In the genomic region with DNA sequence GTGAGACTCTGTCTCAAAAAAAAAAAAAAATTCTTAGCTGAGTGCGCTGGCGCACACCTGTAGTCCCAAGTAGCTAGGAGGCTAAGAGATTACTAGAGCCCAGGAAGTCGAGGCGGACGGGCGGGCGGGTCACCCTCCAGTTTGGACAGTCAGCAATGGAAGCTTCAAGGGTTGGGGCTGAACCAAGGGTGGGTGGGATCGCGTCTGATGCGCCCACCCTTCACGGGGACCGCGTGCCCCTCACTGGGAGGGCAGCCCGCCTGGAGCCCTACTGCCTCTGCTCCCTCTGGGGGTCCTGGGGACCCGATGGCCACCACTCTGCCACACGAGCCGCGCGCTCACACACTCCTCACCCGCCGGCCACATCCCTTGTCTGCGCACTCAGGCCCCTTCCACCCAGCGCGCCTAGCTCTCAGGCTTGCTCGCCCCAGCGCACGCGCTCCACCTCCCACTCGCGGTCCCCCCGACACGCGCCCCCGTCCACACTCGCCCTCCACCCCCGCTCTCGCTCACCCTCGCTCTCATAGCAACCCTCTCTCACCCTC, we compare ENCODE assay signal across 8 cellular contexts. TPM values are rescaled to one million over a fixed set of nuclear protein-coding genes. Genes with fewer than 3 reads are reported as not detected.
DNase-seq lines count a peak whose midpoint lies in the region; ATAC-seq and TF ChIP-seq lines count a peak whose summit lies in the region.

No MANE protein-coding gene starts in this region.

- ATAC-seq in body of pancreas: peak; percentile 4
- ATAC-seq in memory B cell (ENCODE audit: low read depth): no peak
- ATAC-seq in upper lobe of right lung: peak; percentile 43

- H3K4me1 ChIP-seq in body of pancreas (peaks cover 41% of the 10 kb centered on the region), upper lobe of right lung (peaks cover 12% of the 10 kb centered on the region)

- H3K27ac ChIP-seq in body of pancreas: peak overlapping the region in 3 of 4 donors; percentile 86 to 91 (median 90)
- peak overlapping the region; percentile 36 for H3K27ac ChIP-seq in upper lobe of right lung

- WGBS in body of pancreas, 2 donors: 3% methylated on average over 23 to 38 of the region's 38 CpGs

- in situ Hi-C loops in ACHN (cut with HindIII; ENCODE audit: low pct_ligation_motif_present, low pct_unique_long_range_greater_than_20kb, low sequenced_read_pairs): no loop called here

- H3K4me3 ChIP-seq in body of pancreas (peak overlapping the region; percentile 75 to 90), upper lobe of right lung (peak overlapping the region; percentile 85)

- H3K36me3 Mint-ChIP-seq in memory B cell: peaks cover 3% of the 10 kb centered on the region

- H3K36me3 ChIP-seq in body of pancreas (replicated peaks in 1 of 2; ENCODE audit: insufficient read depth in 1 of 2, low read depth in 2 of 2): no peaks in the 10 kb centered on the region
- no peaks in the 10 kb centered on the region for H3K36me3 ChIP-seq in upper lobe of right lung

- intact Hi-C loops in body of pancreas (cut with DNase I): no loop called here
- intact Hi-C loops in upper lobe of right lung (cut with DNase I): no loop called here

- no peaks in the 10 kb centered on the region for H3K9me3 ChIP-seq in body of pancreas
- H3K9me3 ChIP-seq in upper lobe of right lung: no peaks in the 10 kb centered on the region

- H3K27me3 Mint-ChIP-seq in memory B cell: no peaks in the 10 kb centered on the region

- H3K4me1 Mint-ChIP-seq in memory B cell: peaks cover 20% of the 10 kb centered on the region

- H3K27me3 ChIP-seq in body of pancreas (no peaks in the 10 kb centered on the region), upper lobe of right lung (no peaks in the 10 kb centered on the region)

- TF ChIP-seq CTCF in body of pancreas (IDR thresholded peaks at IDR 0.05) (no peak), upper lobe of right lung (IDR thresholded peaks at IDR 0.05) (no peak)

- TF ChIP-seq POLR2A in body of pancreas (IDR thresholded peaks at IDR 0.05): no peak

- H3K27ac Mint-ChIP-seq in memory B cell: peak overlapping the region; percentile 38

- no peaks in the 10 kb centered on the region for H3K9me3 Mint-ChIP-seq in memory B cell

- peak overlapping the region; percentile 95 for H3K4me3 Mint-ChIP-seq in memory B cell

- DNase-seq in activated T-cell treated with anti-CD3 and anti-CD28 coated beads for 4 hours (peak; percentile 64), M059J (ENCODE audit: low read depth) (peak; percentile 13), body of pancreas (peak in 2 of 4 donors; percentile 15 to 32), memory B cell (ENCODE audit: low spot score in 2 of 2) (no peak), upper lobe of right lung (no peak), ACHN (no peak), T1000 (lab: John Stamatoyannopoulos, UW) (no peak)
- no peak for DNase-seq in activated T-cell treated with anti-CD3 and anti-CD28 coated beads, Interleukin-2, amount 50 U/mL, for 48 hours

RNA-seq across cellular contexts. Expression of gene CHID1, which starts 0.5 kb away (rescaled TPM):
- total RNA-seq in M059J (2014; rRNA removed; shearing (Covaris generic)): 88.2 and 92.6 TPM in 2 replicates
- total RNA-seq in body of pancreas: 10 to 100 TPM; 39.4 to 81.4 TPM
- total RNA-seq in upper lobe of right lung: 52.9 TPM

RNA-seq across cellular contexts. Expression of gene AP2A2, which starts 15.6 kb away (rescaled TPM):
- total RNA-seq in M059J (2014; rRNA removed; shearing (Covaris generic)): 40.9 and 49.3 TPM in 2 replicates
- 10 to 100 TPM; 40.7 to 77.8 TPM for total RNA-seq in body of pancreas
- 92.0 TPM for total RNA-seq in upper lobe of right lung

Comparison
In these comparisons a context has a peak if more than half of its experiments do, and no peak if none do; other contexts are left out.
1. DNase-seq: peak in activated T-cell treated with anti-CD3 and anti-CD28 coated beads for 4 hours (single experiment) and M059J (single experiment); none in activated T-cell treated with anti-CD3 and anti-CD28 coated beads, Interleukin-2, amount 50 U/mL, for 48 hours (0 of 2), memory B cell (0 of 2), upper lobe of right lung (single experiment), ACHN (single experiment) and T1000 (single experiment).